ENCODE assay signal across 14 cellular contexts in genomic region chr1:97433520-97434175, GRCh38.
A peak's percentile ranks its signal among the peaks of the same experiment; 100 is the strongest.
DNase-seq lines count a peak whose midpoint lies in the region; ATAC-seq and TF ChIP-seq lines count a peak whose summit lies in the region.
"Had no signal": no experiment of that assay in that cellular context is flagged by ENCODE, and none has a peak within 500 bp of the region (broad histone marks: within the 10 kb centered on the region; RNA-seq: fewer than 3 reads in every experiment).

No MANE protein-coding gene starts in this region.

- peaks cover 46% of the 10 kb centered on the region for H3K4me1 ChIP-seq in A673 (ENCODE audit: insufficient read depth, low read length, poor library complexity, severe bottlenecking)
- peaks cover 34% of the 10 kb centered on the region for H3K4me1 ChIP-seq in adipocyte (ENCODE audit: control insufficient read depth, insufficient read depth, low read length)
- H3K4me1 ChIP-seq in esophagus squamous epithelium, result no peaks in the 10 kb centered on the region
- H3K4me1 ChIP-seq: esophagus muscularis mucosa had no signal

- H3K36me3 ChIP-seq in A673 (ENCODE audit: insufficient read depth, low read length, poor library complexity, severe bottlenecking), result no peaks in the 10 kb centered on the region
- H3K36me3 ChIP-seq in adipocyte (ENCODE audit: control insufficient read depth, insufficient read depth, low read length, severe bottlenecking), result no peaks in the 10 kb centered on the region
- H3K36me3 ChIP-seq in esophagus squamous epithelium, result no peaks in the 10 kb centered on the region
- H3K36me3 ChIP-seq: esophagus muscularis mucosa had no signal

- H3K9ac ChIP-seq in adipocyte (ENCODE audit: low read length), result no peak overlapping the region

- H3K4me3 ChIP-seq in A673 (ENCODE audit: low read depth, low read length, poor library complexity, severe bottlenecking) (no peak overlapping the region), adipocyte (ENCODE audit: low read length) (peak overlapping the region; percentile 1), foreskin fibroblast (ENCODE audit: low read depth in 1 of 2, low read length in 2 of 2) (no peak overlapping the region), esophagus squamous epithelium (no peak overlapping the region)
- H3K4me3 ChIP-seq: esophagus muscularis mucosa had no signal

- BruUV-seq in A673 (replicated peaks; lab: Mats Ljungman, UMichigan), result no TSS peak

- no peak for ATAC-seq in GM21515 (IDR thresholded peaks at IDR 0.05; ENCODE audit: unreplicated experiment)
- ATAC-seq in GM18870 (IDR thresholded peaks at IDR 0.05; ENCODE audit: unreplicated experiment), result no peak
- ATAC-seq: activated CD4-positive, alpha-beta T cell treated with anti-CD3 and anti-CD28 coated beads for 36 hours; natural killer cell had no signal

- H3K9me3 ChIP-seq in A673 (ENCODE audit: low read depth, low read length, poor library complexity, severe bottlenecking) (no peaks in the 10 kb centered on the region), adipocyte (ENCODE audit: control insufficient read depth, low read length) (no peaks in the 10 kb centered on the region), esophagus squamous epithelium (no peaks in the 10 kb centered on the region)
- H3K9me3 ChIP-seq: esophagus muscularis mucosa had no signal

- TF ChIP-seq POLR2A in esophagus squamous epithelium (IDR thresholded peaks at IDR 0.05), result no peak

- POLR2A ChIA-PET in A673 (lab: Charles Lee; ENCODE audit: low non-redundant PET), result no interaction called here

- H3K27me3 ChIP-seq in A673 (replicated peaks; ENCODE audit: insufficient read depth, low read depth, low read length, poor library complexity), result no peaks in the 10 kb centered on the region
- H3K27me3 ChIP-seq in adipocyte (replicated peaks; ENCODE audit: control insufficient read depth, insufficient read depth, low read length), result no peaks in the 10 kb centered on the region
- H3K27me3 ChIP-seq in esophagus squamous epithelium, result no peaks in the 10 kb centered on the region
- H3K27me3 ChIP-seq: esophagus muscularis mucosa had no signal

- CTCF ChIA-PET in A673 (lab: Charles Lee), result no interaction called here

- DNase-seq in A673 (ENCODE audit: low spot score), result peak; percentile 93
- peak; percentile 92 for DNase-seq in HCEC 1CT
- DNase-seq in adipocyte (ENCODE audit: low read depth), result peak; percentile 97
- peak; percentile 77 to 91 for DNase-seq in foreskin fibroblast
- no peak for DNase-seq in esophagus squamous epithelium (lab: John Stamatoyannopoulos, UW)
- DNase-seq in NCI-H146 (lab: John Stamatoyannopoulos, UW), result no peak
- DNase-seq: activated CD4-positive, alpha-beta T cell treated with anti-CD3 and anti-CD28 coated beads for 36 hours; central memory CD4-positive, alpha-beta T cell; kidney; natural killer cell; NCI-H510A had no signal

- WGBS in esophagus squamous epithelium, 2 donors, result 23 to 42% methylated on average over 2 of the region's 2 CpGs

- intact Hi-C loops in A673 (cut with micrococcal nuclease; ENCODE audit: unreplicated experiment) (no loop called here), esophagus squamous epithelium (cut with DNase I) (no loop called here)

- no peak for TF ChIP-seq CTCF in A673 (conservative IDR thresholded peaks at IDR 0.05; ENCODE audit: low read depth, low read length)
- TF ChIP-seq CTCF in foreskin fibroblast (IDR thresholded peaks at IDR 0.05; ENCODE audit: low read depth, low read length), result no peak
- TF ChIP-seq CTCF in esophagus squamous epithelium (IDR thresholded peaks at IDR 0.05), result no peak

- peak overlapping the region; percentile 85 for H3K27ac ChIP-seq in A673 (ENCODE audit: low read depth, low read length, poor library complexity, severe bottlenecking)
- no peak overlapping the region for H3K27ac ChIP-seq in esophagus squamous epithelium
- H3K27ac ChIP-seq: esophagus muscularis mucosa had no signal

Comparison
In these comparisons a context has a peak if more than half of its experiments do, and no peak if none do; other contexts are left out.
1. DNase-seq: peak in A673 (single experiment), HCEC 1CT (single experiment), adipocyte (single experiment) and foreskin fibroblast (2 of 2); none in esophagus squamous epithelium (single experiment) and NCI-H146 (single experiment).